17 cellular contexts compared by ENCODE assay signal in the genomic region with DNA sequence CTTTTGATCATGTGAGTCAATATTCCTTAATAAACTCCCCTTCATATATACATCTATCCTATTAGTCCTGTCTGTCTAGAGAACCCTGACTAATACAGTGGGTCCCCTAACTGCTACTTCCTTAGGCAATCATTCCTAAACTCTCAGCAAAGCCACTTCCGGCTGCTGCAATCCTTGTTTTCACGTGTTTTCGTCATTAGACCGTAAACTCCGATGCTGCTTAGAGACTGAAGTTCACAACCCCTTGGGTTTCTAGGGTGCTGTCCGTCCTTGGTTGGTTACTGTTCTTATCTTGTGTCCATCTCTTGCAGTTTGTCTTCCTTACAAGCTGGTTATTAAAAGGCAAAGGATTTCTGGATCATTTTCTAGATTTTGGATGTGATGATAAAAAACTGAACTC.
A peak's percentile ranks its signal among the peaks of the same experiment; 100 is the strongest.
DNase-seq lines count a peak whose midpoint lies in the region; ATAC-seq and TF ChIP-seq lines count a peak whose summit lies in the region.
"Had no signal": no experiment of that assay in that cellular context is flagged by ENCODE, and none has a peak within 500 bp of the region (broad histone marks: within the 10 kb centered on the region; RNA-seq: fewer than 3 reads in every experiment).

No MANE protein-coding gene starts in this region.

- intact Hi-C loops in Panc1 (cut with micrococcal nuclease; ENCODE audit: unreplicated experiment), result no loop called here

- H3K9me3 ChIP-seq in GM23248 (ENCODE audit: low read depth) (no peaks in the 10 kb centered on the region), Panc1 (ENCODE audit: control insufficient read depth, insufficient read depth, low read depth, low read length) (no peaks in the 10 kb centered on the region), skeletal muscle tissue (ENCODE audit: control insufficient read depth in 3 of 3, low read length in 3 of 3) (no peaks in the 10 kb centered on the region), MM.1S (replicated peaks; ENCODE audit: insufficient read depth, low read length) (no peaks in the 10 kb centered on the region)

- H3K4me1 Mint-ChIP-seq in stimulated activated naive CD8-positive, alpha-beta T cell treated with anti-CD3 and anti-CD28 coated beads, Interleukin-15, amount 100 ng/mL, for 72 hours, result peaks cover 13% of the 10 kb centered on the region

- in situ Hi-C loops in GM23248 (cut with MboI), result loop anchor here (25.0 kb wide), 2 partner anchors 618 to 743 kb away; no protein-coding TSS in a partner anchor
- in situ Hi-C loops in Panc1 (cut with HindIII; ENCODE audit: low pct_unique_long_range_greater_than_20kb, low sequenced_read_pairs), result no loop called here

- H2AFZ ChIP-seq in GM23248 (no peak overlapping the region), MM.1S (ENCODE audit: low read length) (no peak overlapping the region)

- H3K79me2 ChIP-seq in GM23248 (ENCODE audit: insufficient read depth) (peaks cover 6% of the 10 kb centered on the region; the same call in 1 of the 2 replicates), MM.1S (ENCODE audit: low read length) (no peaks in the 10 kb centered on the region)

- H3F3A ChIP-seq in GM23248 (ENCODE audit: insufficient read depth) (peaks cover 25% of the 10 kb centered on the region), MM.1S (ENCODE audit: insufficient read depth, low read length) (no peaks in the 10 kb centered on the region)

- CTCF ChIA-PET in Panc1 (lab: Charles Lee), result no interaction called here

- H3K9me3 Mint-ChIP-seq in stimulated activated naive CD8-positive, alpha-beta T cell treated with anti-CD3 and anti-CD28 coated beads, Interleukin-15, amount 100 ng/mL, for 72 hours, result no peaks in the 10 kb centered on the region
- H3K9me3 Mint-ChIP-seq: CD4-positive, CD25-positive, alpha-beta regulatory T cell; effector memory CD8-positive, alpha-beta T cell had no signal

- WGBS in GM23248 (ENCODE audit: low coverage in 1 of 2, low lambda C conversion rate in 2 of 2, missing lambda C conversion rate in 2 of 2), 2 experiments, result 96 to 99% methylated on average over 6 of the region's 6 CpGs

- POLR2A ChIA-PET in Panc1 (lab: Charles Lee), result no interaction called here

- ATAC-seq in Panc1, result no peak
- ATAC-seq in stimulated activated naive CD8-positive, alpha-beta T cell treated with anti-CD3 and anti-CD28 coated beads, Interleukin-15, amount 100 ng/mL, for 72 hours, result no peak
- ATAC-seq: effector memory CD8-positive, alpha-beta T cell had no signal

- peak overlapping the region; percentile 81 for H3K27ac ChIP-seq in GM23248
- peak overlapping the region; percentile 51 for H3K27ac ChIP-seq in Panc1 (ENCODE audit: low read length)
- peak overlapping the region; percentile 26 for H3K27ac ChIP-seq in skeletal muscle tissue (ENCODE audit: low read depth, low read length)
- no peak overlapping the region for H3K27ac ChIP-seq in MM.1S (ENCODE audit: low read length)
- H3K27ac ChIP-seq: KMS-11 had no signal

- no peak overlapping the region for H3K4me3 ChIP-seq in GM23248
- H3K4me3 ChIP-seq in Panc1 (ENCODE audit: low read depth in 2 of 2, low read length in 2 of 2), result no peak overlapping the region
- H3K4me3 ChIP-seq in skeletal muscle tissue (ENCODE audit: low read length in 3 of 3), result no peak overlapping the region
- no peak overlapping the region for H3K4me3 ChIP-seq in MM.1S (ENCODE audit: low read length)
- H3K4me3 ChIP-seq: SK-N-MC had no signal

- TSS peak; percentile 22 for BruUV-seq in Panc1 (replicated peaks; lab: Mats Ljungman, UMichigan)

- H3K4me3 Mint-ChIP-seq in stimulated activated naive CD8-positive, alpha-beta T cell treated with anti-CD3 and anti-CD28 coated beads, Interleukin-15, amount 100 ng/mL, for 72 hours, result no peak overlapping the region
- H3K4me3 Mint-ChIP-seq: CD4-positive, CD25-positive, alpha-beta regulatory T cell; effector memory CD8-positive, alpha-beta T cell had no signal

- peak overlapping the region; percentile 13 for H3K4me2 ChIP-seq in GM23248 (ENCODE audit: unreplicated experiment)
- H3K4me2 ChIP-seq in MM.1S (ENCODE audit: low read depth, low read length), result no peak overlapping the region
- H3K4me2 ChIP-seq: KMS-11 had no signal

- H3K9ac ChIP-seq in GM23248 (peak overlapping the region; percentile 29; the same call in 1 of the 2 replicates), skeletal muscle tissue (ENCODE audit: low read depth in 1 of 3, low read length in 3 of 3) (no peak overlapping the region), MM.1S (ENCODE audit: low read length) (no peak overlapping the region)
- H3K9ac ChIP-seq: KMS-11 had no signal

- H3K36me3 ChIP-seq in GM23248 (ENCODE audit: low read depth) (no peaks in the 10 kb centered on the region), Panc1 (ENCODE audit: control insufficient read depth, insufficient read depth, low read length) (no peaks in the 10 kb centered on the region), skeletal muscle tissue (ENCODE audit: control insufficient read depth in 3 of 3, insufficient read depth in 3 of 3, low read length in 3 of 3) (no peaks in the 10 kb centered on the region), MM.1S (replicated peaks; ENCODE audit: insufficient read depth, low read length) (no peaks in the 10 kb centered on the region)

- peaks cover 35% of the 10 kb centered on the region for H3K4me1 ChIP-seq in GM23248 (ENCODE audit: insufficient read depth)
- peaks cover 17% of the 10 kb centered on the region for H3K4me1 ChIP-seq in Panc1 (ENCODE audit: control insufficient read depth, insufficient read depth, low read length)
- peaks cover 9 to 30% (median 15%) of the 10 kb centered on the region in 3 donors for H3K4me1 ChIP-seq in skeletal muscle tissue (ENCODE audit: control insufficient read depth in 3 of 3, insufficient read depth in 3 of 3, low read length in 3 of 3)
- H3K4me1 ChIP-seq in MM.1S (ENCODE audit: low read length), result no peaks in the 10 kb centered on the region

- H3K27me3 ChIP-seq in GM23248 (replicated peaks; ENCODE audit: insufficient read depth) (no peaks in the 10 kb centered on the region), Panc1 (ENCODE audit: control insufficient read depth, insufficient read depth, low read length) (no peaks in the 10 kb centered on the region), skeletal muscle tissue (ENCODE audit: control insufficient read depth in 3 of 3, insufficient read depth in 3 of 3, low read length in 3 of 3) (no peaks in the 10 kb centered on the region), MM.1S (replicated peaks; ENCODE audit: insufficient read depth, low read length) (no peaks in the 10 kb centered on the region)

- H3K27me3 Mint-ChIP-seq in stimulated activated naive CD8-positive, alpha-beta T cell treated with anti-CD3 and anti-CD28 coated beads, Interleukin-15, amount 100 ng/mL, for 72 hours, result no peaks in the 10 kb centered on the region
- H3K27me3 Mint-ChIP-seq: CD4-positive, CD25-positive, alpha-beta regulatory T cell; effector memory CD8-positive, alpha-beta T cell; type B pancreatic cell had no signal

- H3K27ac Mint-ChIP-seq in stimulated activated naive CD8-positive, alpha-beta T cell treated with anti-CD3 and anti-CD28 coated beads, Interleukin-15, amount 100 ng/mL, for 72 hours, result peak overlapping the region in 1 of 2 donors; percentile 7

- DNase-seq in GM23248 (peak; percentile 21), Panc1 (ENCODE audit: low read depth, low spot score) (no peak), fibroblast of gingiva (ENCODE audit: low read depth) (peak; percentile 44), putamen (ENCODE audit: low spot score) (no peak), MM.1S (no peak)
- DNase-seq in stimulated activated naive CD8-positive, alpha-beta T cell treated with anti-CD3 and anti-CD28 coated beads, Interleukin-15, amount 100 ng/mL, for 72 hours, result no peak
- DNase-seq: activated gamma-delta T cell treated with Interleukin-2 at 50 U/mL for 16 hours; CD4-positive, CD25-positive, alpha-beta regulatory T cell; effector memory CD8-positive, alpha-beta T cell; glutamatergic neuron; NCI-H187; stimulated activated CD4-positive, alpha-beta T cell treated with anti-CD3 and anti-CD28 coated beads, Interleukin-1b, Interleukin-23, amount 100 ng/mL, for 48 hours; stimulated activated CD8-positive, alpha-beta memory T cell treated with anti-CD3 and anti-CD28 coated beads, Interleukin-4, amount 100 ng/mL, for 48 hours had no signal

- H4K20me1 ChIP-seq in GM23248 (ENCODE audit: insufficient read depth), result no peaks in the 10 kb centered on the region
- H4K20me1 ChIP-seq in MM.1S (ENCODE audit: insufficient read depth, low read length), result no peaks in the 10 kb centered on the region

- TF ChIP-seq CTCF in Panc1 (IDR thresholded peaks at IDR 0.05) (no peak), MM.1S (IDR thresholded peaks at IDR 0.05; ENCODE audit: low read length) (no peak)

- H3K9me2 ChIP-seq in GM23248 (ENCODE audit: insufficient read depth), result no peaks in the 10 kb centered on the region
- no peaks in the 10 kb centered on the region for H3K9me2 ChIP-seq in MM.1S (replicated peaks; ENCODE audit: insufficient read depth, low read length)

Comparison
In these comparisons a context has a peak if more than half of its experiments do, and no peak if none do; other contexts are left out.
1. DNase-seq: peak in GM23248 (single experiment) and fibroblast of gingiva (single experiment); none in Panc1 (single experiment), putamen (single experiment), MM.1S (single experiment) and stimulated activated naive CD8-positive, alpha-beta T cell treated with anti-CD3 and anti-CD28 coated beads, Interleukin-15, amount 100 ng/mL, for 72 hours (0 of 2).